Comparison of ENCODE assay signal across 18 cellular contexts in the genomic region with DNA sequence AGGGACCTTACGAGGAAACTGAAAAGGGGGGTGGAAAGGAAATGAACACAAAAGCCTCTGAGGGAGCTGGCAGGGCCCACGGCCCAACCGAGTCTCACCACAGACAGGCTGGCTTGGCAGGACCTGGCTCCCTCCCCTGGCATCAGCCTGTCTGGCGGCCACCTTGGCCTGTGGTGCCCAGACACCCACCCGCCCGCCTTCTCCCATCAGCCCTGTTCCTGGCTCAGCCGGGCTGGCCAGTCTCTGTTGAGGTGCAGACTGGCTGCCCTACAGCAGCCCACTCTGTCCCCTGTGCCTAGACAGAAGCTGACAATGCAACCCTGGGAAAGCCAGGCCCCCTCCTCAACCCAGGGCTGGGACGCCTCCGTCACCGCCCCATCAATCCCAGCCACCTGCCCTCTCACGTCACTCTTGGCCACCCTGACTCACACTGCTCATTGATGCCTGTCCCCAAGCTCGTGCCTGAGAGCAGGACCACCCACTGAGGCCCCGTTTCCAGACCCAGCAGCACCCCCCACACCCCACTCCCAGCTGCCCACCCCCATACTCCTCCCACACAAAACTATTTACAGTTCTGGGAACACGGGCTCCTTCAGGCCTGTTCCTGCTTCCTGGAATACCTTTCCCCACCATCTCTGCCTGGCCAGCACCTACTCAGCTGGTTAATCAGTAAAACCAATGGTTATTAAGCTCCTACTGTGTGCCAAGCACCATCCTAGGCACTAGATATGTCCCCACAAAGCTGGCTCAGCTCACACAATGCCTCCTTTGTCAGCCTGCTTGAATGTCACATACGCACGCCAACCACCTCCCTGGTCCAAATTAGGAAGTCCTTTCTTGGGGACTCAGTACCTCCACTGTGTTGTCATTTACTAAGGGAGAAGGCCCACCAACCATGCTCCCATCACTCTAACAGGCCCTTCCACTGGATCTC. TPM values are rescaled to one million over a fixed set of nuclear protein-coding genes. Genes with fewer than 3 reads are reported as not detected.
DNase-seq lines count a peak whose midpoint lies in the region; ATAC-seq, FAIRE-seq and TF ChIP-seq lines count a peak whose summit lies in the region.
"Had no signal": no experiment of that assay in that cellular context is flagged by ENCODE, and none has a peak within 500 bp of the region (broad histone marks: within the 10 kb centered on the region; RNA-seq: fewer than 3 reads in every experiment).

No MANE protein-coding gene starts in this region.

- no peaks in the 10 kb centered on the region for H3K36me3 Mint-ChIP-seq in activated naive CD8-positive, alpha-beta T cell treated with anti-CD3 and anti-CD28 coated beads, Interleukin-2, amount 50 U/mL, for 24 hours (ENCODE audit: low read depth)

- no peak for TF ChIP-seq POLR2A in esophagus squamous epithelium (IDR thresholded peaks at IDR 0.05)

- H3K4me1 ChIP-seq in cardiac muscle cell (ENCODE audit: low read depth) (peaks cover 39% of the 10 kb centered on the region), left ventricle myocardium inferior (peaks cover 48% of the 10 kb centered on the region), esophagus squamous epithelium (peaks cover 4 to 43% (median 11%) of the 10 kb centered on the region in 3 donors), kidney (ENCODE audit: control insufficient read depth in 1 of 2, insufficient read depth in 1 of 2, low read depth in 1 of 2, low read length in 2 of 2) (peaks cover 0 to 20% of the 10 kb centered on the region in 2 donors)

- DNase-seq in cardiac muscle cell (ENCODE audit: low read depth in 1 of 2, low spot score in 1 of 2) (no peak), left ventricle myocardium inferior (no peak), esophagus squamous epithelium (lab: John Stamatoyannopoulos, UW) (no peak), nucleus accumbens (lab: John Stamatoyannopoulos, UW) (peak in 44 of 56 donors; percentile 13 to 88 (median 62)), kidney (no peak)
- DNase-seq in activated naive CD4-positive, alpha-beta T cell treated with Interleukin-2 at 50 U/mL for 16 hours, result no peak
- DNase-seq in activated naive CD8-positive, alpha-beta T cell treated with anti-CD3 and anti-CD28 coated beads, Interleukin-2, amount 50 U/mL, for 24 hours, result no peak
- DNase-seq: activated T-cell treated with anti-CD3 and anti-CD28 coated beads, Interleukin-2, amount 50 U/mL, for 48 hours; amniotic stem cell; Karpas-422; lower lobe of right lung; NCI-H1417 treated with DMSO at 0.1 percent for 48 hours; NCI-H226; NK-92 treated with Interleukin-12 subunit alpha and Interleukin-12 subunit beta, amount 100 ng/mL, for 24 hours; occipital lobe; stimulated activated CD4-positive, alpha-beta T cell treated with anti-CD3 and anti-CD28 coated beads, Interleukin-12 subunit alpha, Interleukin-12 subunit beta, amount 100 ng/mL, for 4 hours had no signal

- FAIRE-seq in kidney (lab: Jason Lieb, UNC), result no peak
- FAIRE-seq: GM12891 had no signal

- no peak overlapping the region for H3K4me3 Mint-ChIP-seq in activated naive CD8-positive, alpha-beta T cell treated with anti-CD3 and anti-CD28 coated beads, Interleukin-2, amount 50 U/mL, for 24 hours

- H3K9me3 ChIP-seq in cardiac muscle cell (ENCODE audit: low read depth), result no peaks in the 10 kb centered on the region
- H3K9me3 ChIP-seq in left ventricle myocardium inferior (replicated peaks), result no peaks in the 10 kb centered on the region
- no peaks in the 10 kb centered on the region for H3K9me3 ChIP-seq in esophagus squamous epithelium
- no peaks in the 10 kb centered on the region for H3K9me3 ChIP-seq in kidney (ENCODE audit: control insufficient read depth in 1 of 2, low read length in 2 of 2)
- H3K9me3 ChIP-seq: lower lobe of right lung had no signal

- WGBS in esophagus squamous epithelium, 2 donors, result 60 to 62% methylated on average over 9 to 13 of the region's 16 CpGs

- H3K4me3 ChIP-seq in cardiac muscle cell (no peak overlapping the region), left ventricle myocardium inferior (no peak overlapping the region), esophagus squamous epithelium (no peak overlapping the region), kidney (ENCODE audit: low read length in 2 of 2) (no peak overlapping the region)
- H3K4me3 ChIP-seq: lower lobe of right lung had no signal

- H3K27me3 Mint-ChIP-seq in activated naive CD8-positive, alpha-beta T cell treated with anti-CD3 and anti-CD28 coated beads, Interleukin-2, amount 50 U/mL, for 24 hours, result peaks cover 27% of the 10 kb centered on the region

- no peak for ATAC-seq in activated naive CD8-positive, alpha-beta T cell treated with anti-CD3 and anti-CD28 coated beads, Interleukin-2, amount 50 U/mL, for 24 hours
- no peak for ATAC-seq in HG02885 (IDR thresholded peaks at IDR 0.05; ENCODE audit: poor library complexity, unreplicated experiment)
- ATAC-seq: lower lobe of right lung had no signal

- H3K36me3 ChIP-seq in cardiac muscle cell (no peaks in the 10 kb centered on the region), left ventricle myocardium inferior (no peaks in the 10 kb centered on the region), esophagus squamous epithelium (no peaks in the 10 kb centered on the region), kidney (ENCODE audit: control insufficient read depth in 1 of 2, insufficient read depth in 2 of 2, low read length in 2 of 2) (no peaks in the 10 kb centered on the region)
- H3K36me3 ChIP-seq: lower lobe of right lung had no signal

- H3K27ac Mint-ChIP-seq in activated naive CD8-positive, alpha-beta T cell treated with anti-CD3 and anti-CD28 coated beads, Interleukin-2, amount 50 U/mL, for 24 hours, result no peak overlapping the region

- H3K9ac ChIP-seq in kidney (ENCODE audit: low read length in 2 of 2), result no peak overlapping the region

- no peak for TF ChIP-seq CTCF in cardiac muscle cell (IDR thresholded peaks at IDR 0.05; ENCODE audit: low read depth, low read length)
- TF ChIP-seq CTCF in left ventricle myocardium inferior (IDR thresholded peaks at IDR 0.05; ENCODE audit: borderline replicate concordance), result no peak
- TF ChIP-seq CTCF in esophagus squamous epithelium (IDR thresholded peaks at IDR 0.05), result no peak
- TF ChIP-seq CTCF in kidney (IDR thresholded peaks at IDR 0.05; ENCODE audit: borderline replicate concordance, extremely low read depth, insufficient read depth), result no peak

- H3K27me3 ChIP-seq in cardiac muscle cell (no peaks in the 10 kb centered on the region), left ventricle myocardium inferior (ENCODE audit: low read depth) (no peaks in the 10 kb centered on the region), esophagus squamous epithelium (no peaks in the 10 kb centered on the region)

- H3K27ac ChIP-seq in cardiac muscle cell, result peak overlapping the region; percentile 39
- H3K27ac ChIP-seq in left ventricle myocardium inferior (replicated peaks), result no peak overlapping the region
- H3K27ac ChIP-seq in esophagus squamous epithelium, result peak overlapping the region; percentile 7 to 88 (median 81)
- no peak overlapping the region for H3K27ac ChIP-seq in kidney (ENCODE audit: low read depth in 2 of 2, low read length in 2 of 2)
- H3K27ac ChIP-seq: lower lobe of right lung had no signal

- H3K9me3 Mint-ChIP-seq in activated naive CD8-positive, alpha-beta T cell treated with anti-CD3 and anti-CD28 coated beads, Interleukin-2, amount 50 U/mL, for 24 hours, result no peaks in the 10 kb centered on the region

- H3K4me1 Mint-ChIP-seq in activated naive CD8-positive, alpha-beta T cell treated with anti-CD3 and anti-CD28 coated beads, Interleukin-2, amount 50 U/mL, for 24 hours, result peaks cover 4% of the 10 kb centered on the region

- intact Hi-C loops in left ventricle myocardium inferior (cut with micrococcal nuclease) (no loop called here), esophagus squamous epithelium (cut with DNase I) (no loop called here), kidney (cut with DNase I) (no loop called here)

RNA-seq across cellular contexts. Expression of a gene that starts 22.7 kb away (rescaled TPM):
- total RNA-seq in cardiac muscle cell (87.1 and 89.2 TPM in 2 replicates), left ventricle myocardium inferior (25.3 TPM), esophagus squamous epithelium (10 to 100 TPM in 1 of 4 donors, 1 to 10 TPM in 3; 2.9 to 11.6 (median 5.1) TPM), kidney (58.7 TPM)
- polyA plus RNA-seq in cardiac muscle cell (85.2 and 95.7 TPM in 2 replicates), kidney (ENCODE audit: insufficient read depth, low read depth, low replicate concordance) (11.0 TPM)

Comparison
In these comparisons a context has a peak if more than half of its experiments do, and no peak if none do; other contexts are left out.
1. H3K27ac ChIP-seq: peak in cardiac muscle cell (single experiment) and esophagus squamous epithelium (4 of 4); none in left ventricle myocardium inferior (single experiment) and kidney (0 of 2).
2. DNase-seq: peak in nucleus accumbens (44 of 56); none in cardiac muscle cell (0 of 2), left ventricle myocardium inferior (single experiment), esophagus squamous epithelium (single experiment), kidney (single experiment), activated naive CD4-positive, alpha-beta T cell treated with Interleukin-2 at 50 U/mL for 16 hours (single experiment) and activated naive CD8-positive, alpha-beta T cell treated with anti-CD3 and anti-CD28 coated beads, Interleukin-2, amount 50 U/mL, for 24 hours (single experiment).